ENCODE assay signal across 14 cellular contexts in the genomic region with DNA sequence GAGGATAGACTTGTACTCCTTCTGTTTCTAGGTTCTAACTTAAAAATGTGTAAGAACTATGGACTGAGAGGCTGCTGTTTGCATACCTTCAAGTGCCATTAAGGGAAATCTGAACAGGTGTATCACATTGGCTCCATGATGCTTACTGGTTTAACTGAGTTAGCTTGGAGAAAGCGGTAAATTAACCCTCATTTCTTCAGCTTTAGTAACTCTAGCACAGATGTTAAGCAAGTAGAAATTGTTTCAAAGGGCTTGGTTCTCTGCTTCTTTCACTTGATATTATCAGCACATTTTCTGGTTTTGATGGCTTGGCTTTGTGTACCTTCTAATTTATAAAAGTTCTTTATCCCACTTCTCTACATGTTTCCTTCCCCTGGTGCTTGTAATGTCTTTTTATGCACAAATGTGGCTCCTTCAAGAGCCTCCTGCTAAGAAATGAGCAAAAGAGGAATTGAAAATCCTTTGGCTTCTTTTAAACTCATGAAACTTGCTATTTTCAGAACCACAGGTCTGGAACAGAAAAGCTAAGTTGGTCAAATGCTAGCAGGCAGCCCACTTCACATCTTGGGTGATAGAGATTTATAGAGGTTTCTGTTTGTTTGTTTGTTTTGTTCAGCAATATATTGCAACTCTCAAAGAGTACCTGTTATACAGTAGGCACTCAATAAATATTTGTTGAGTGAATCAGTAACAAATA.
DNase-seq lines count a peak whose midpoint lies in the region; ATAC-seq, FAIRE-seq and TF ChIP-seq lines count a peak whose summit lies in the region.
"Had no signal": no experiment of that assay in that cellular context is flagged by ENCODE, and none has a peak within 500 bp of the region (broad histone marks: within the 10 kb centered on the region; RNA-seq: fewer than 3 reads in every experiment).

No MANE protein-coding gene starts in this region.

- H3K4me1 Mint-ChIP-seq in activated T-helper 1 cell treated with anti-CD3 and anti-CD28 coated beads, Interleukin-12 subunit alpha, Interleukin-12 subunit beta, Interleukin-2, Interleukin-4 antibody, amounts not matched to agents 30 ng/mL and 10 ng/mL and 1 ng/mL, durations not matched to agents 14 hours and 24 hours and 36 hours (ENCODE audit: low read depth) = peaks cover 9% of the 10 kb centered on the region

- ATAC-seq in GM19328 (IDR thresholded peaks at IDR 0.05; ENCODE audit: unreplicated experiment) = peak; percentile 68
- peak; percentile 74 for ATAC-seq in HG02642 (IDR thresholded peaks at IDR 0.05; ENCODE audit: poor library complexity, unreplicated experiment)
- ATAC-seq in HG03565 (IDR thresholded peaks at IDR 0.05; ENCODE audit: unreplicated experiment) = peak; percentile 89
- ATAC-seq: left lobe of liver, Right ventricle myocardium inferior had no signal

- no peak overlapping the region for H3K27ac Mint-ChIP-seq in activated T-helper 1 cell treated with anti-CD3 and anti-CD28 coated beads, Interleukin-12 subunit alpha, Interleukin-12 subunit beta, Interleukin-2, Interleukin-4 antibody, amounts not matched to agents 30 ng/mL and 10 ng/mL and 1 ng/mL, durations not matched to agents 14 hours and 24 hours and 36 hours
- H3K27ac Mint-ChIP-seq: activated naive CD4-positive, alpha-beta T cell treated with anti-CD3 and anti-CD28 coated beads for 36 hours had no signal

- H3K9me3 Mint-ChIP-seq in activated T-helper 1 cell treated with anti-CD3 and anti-CD28 coated beads, Interleukin-12 subunit alpha, Interleukin-12 subunit beta, Interleukin-2, Interleukin-4 antibody, amounts not matched to agents 30 ng/mL and 10 ng/mL and 1 ng/mL, durations not matched to agents 14 hours and 24 hours and 36 hours = peaks cover 23% of the 10 kb centered on the region

- H3K4me3 Mint-ChIP-seq in activated T-helper 1 cell treated with anti-CD3 and anti-CD28 coated beads, Interleukin-12 subunit alpha, Interleukin-12 subunit beta, Interleukin-2, Interleukin-4 antibody, amounts not matched to agents 30 ng/mL and 10 ng/mL and 1 ng/mL, durations not matched to agents 14 hours and 24 hours and 36 hours = no peak overlapping the region
- H3K4me3 Mint-ChIP-seq: activated naive CD4-positive, alpha-beta T cell treated with anti-CD3 and anti-CD28 coated beads for 36 hours had no signal

- intact Hi-C loops in activated T-helper 1 cell treated with anti-CD3 and anti-CD28 coated beads, Interleukin-12 subunit alpha, Interleukin-12 subunit beta, Interleukin-2, Interleukin-4 antibody, amounts not matched to agents 30 ng/mL and 10 ng/mL and 1 ng/mL, durations not matched to agents 14 hours and 24 hours and 36 hours (cut with micrococcal nuclease) = no loop called here

- H3K36me3 Mint-ChIP-seq in activated T-helper 1 cell treated with anti-CD3 and anti-CD28 coated beads, Interleukin-12 subunit alpha, Interleukin-12 subunit beta, Interleukin-2, Interleukin-4 antibody, amounts not matched to agents 30 ng/mL and 10 ng/mL and 1 ng/mL, durations not matched to agents 14 hours and 24 hours and 36 hours (ENCODE audit: low read depth) = no peaks in the 10 kb centered on the region

- TF ChIP-seq CTCF in D721Med (IDR thresholded peaks at IDR 0.05; ENCODE audit: insufficient read depth, missing control alignments) = no peak

- FAIRE-seq in D721Med (lab: Jason Lieb, UNC) = no peak
- FAIRE-seq: colon, HTR-8/SVneo had no signal

- peak; percentile 72 for DNase-seq in pons (ENCODE audit: low spot score)
- no peak for DNase-seq in activated T-helper 1 cell treated with anti-CD3 and anti-CD28 coated beads, Interleukin-12 subunit alpha, Interleukin-12 subunit beta, Interleukin-2, Interleukin-4 antibody, amounts not matched to agents 30 ng/mL and 10 ng/mL and 1 ng/mL, durations not matched to agents 14 hours and 24 hours and 36 hours (ENCODE audit: low spot score)
- DNase-seq in D721Med (ENCODE audit: insufficient read length, low spot score) = no peak
- no peak for DNase-seq in NCI-H1092 (lab: John Stamatoyannopoulos, UW)
- DNase-seq: activated naive CD4-positive, alpha-beta T cell treated with anti-CD3 and anti-CD28 coated beads for 36 hours; DMS 273 treated with DMSO at 0.1 percent for 48 hours; foreskin keratinocyte had no signal

- H3K27me3 Mint-ChIP-seq in activated T-helper 1 cell treated with anti-CD3 and anti-CD28 coated beads, Interleukin-12 subunit alpha, Interleukin-12 subunit beta, Interleukin-2, Interleukin-4 antibody, amounts not matched to agents 30 ng/mL and 10 ng/mL and 1 ng/mL, durations not matched to agents 14 hours and 24 hours and 36 hours (ENCODE audit: insufficient read depth) = no peaks in the 10 kb centered on the region
